22 cellular contexts compared by ENCODE assay signal in the genomic region with DNA sequence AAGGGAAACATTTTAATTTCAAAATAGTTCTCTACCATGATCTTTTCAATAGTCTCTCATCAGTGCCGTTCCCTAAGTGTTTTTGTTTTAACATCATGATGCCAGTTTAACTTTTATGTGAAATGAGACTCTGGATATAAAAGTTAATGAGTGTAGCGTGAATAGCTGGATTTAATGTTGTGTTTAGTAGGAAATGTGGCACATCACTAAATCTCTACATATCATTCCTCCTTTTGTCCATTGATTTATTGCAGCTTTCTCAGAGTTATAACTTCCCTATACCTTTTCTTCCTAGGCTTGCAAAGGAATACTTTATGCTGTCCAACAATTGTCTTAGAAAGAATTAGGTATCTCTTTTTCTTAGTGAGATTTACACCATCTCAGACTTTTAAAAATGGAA.
"Had no signal": no experiment of that assay in that cellular context is flagged by ENCODE, and none has a peak within 500 bp of the region (broad histone marks: within the 10 kb centered on the region; RNA-seq: fewer than 3 reads in every experiment).

No MANE protein-coding gene starts in this region.

- H3K27me3 ChIP-seq: colonic mucosa, esophagus muscularis mucosa, foreskin keratinocyte, gastroesophageal sphincter, heart left ventricle, hepatocyte, left lung had no signal

- DNase-seq: colonic mucosa; cortex of kidney; effector CD8-positive, alpha-beta T cell; effector memory CD8-positive, alpha-beta T cell; endodermal cell; foreskin keratinocyte; heart left ventricle; hypothalamus; immature natural killer cell; islet precursor cell; kidney; kidney glomerular epithelial cell; left colon; left lung; left ventricle myocardium superior; lower lobe of right lung; mesenchymal stem cell; mucosa of descending colon; naive B cell had no signal

- H3K4me1 ChIP-seq: colonic mucosa, esophagus muscularis mucosa, foreskin keratinocyte, gastroesophageal sphincter, heart left ventricle, left lung, lower lobe of right lung had no signal

- H3K4me3 ChIP-seq: colonic mucosa, esophagus muscularis mucosa, gastroesophageal sphincter, heart left ventricle, hepatocyte, left lung, lower lobe of right lung, mucosa of descending colon had no signal

- H3K27ac ChIP-seq: colonic mucosa, esophagus muscularis mucosa, foreskin keratinocyte, gastroesophageal sphincter, heart left ventricle, hepatocyte, left lung, lower lobe of right lung had no signal

- H3K9me3 ChIP-seq: colonic mucosa, esophagus muscularis mucosa, gastroesophageal sphincter, heart left ventricle, left lung, lower lobe of right lung, mucosa of descending colon had no signal

- H3K36me3 ChIP-seq: colonic mucosa, esophagus muscularis mucosa, gastroesophageal sphincter, heart left ventricle, left lung, lower lobe of right lung had no signal
